25 cellular contexts compared by ENCODE assay signal in the genomic region with DNA sequence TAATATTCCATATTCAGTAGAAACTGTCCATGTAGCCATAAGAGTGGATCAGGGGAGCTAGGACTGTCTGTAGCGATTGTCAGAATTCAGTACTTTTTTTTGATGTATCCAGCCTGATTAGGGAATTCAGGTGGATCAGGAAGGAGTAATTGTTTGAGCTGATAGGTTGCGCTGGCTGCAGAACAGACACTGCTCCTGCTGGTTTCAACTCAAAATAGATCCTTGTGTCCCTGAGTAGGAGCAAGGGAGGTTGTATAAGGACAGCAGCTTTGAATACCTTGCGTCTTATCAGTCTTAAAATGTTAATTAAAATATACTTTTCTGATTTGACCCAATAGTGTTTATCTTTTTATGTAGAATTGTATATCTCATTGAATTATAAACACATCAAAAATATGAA.
"Had no signal": no experiment of that assay in that cellular context is flagged by ENCODE, and none has a peak within 500 bp of the region (broad histone marks: within the 10 kb centered on the region; RNA-seq: fewer than 3 reads in every experiment).

No MANE protein-coding gene starts in this region.

- H3K27ac Mint-ChIP-seq: dendritic cell treated with granulocyte-macrophage colony-stimulating factor and Interleukin-4, amounts not matched to agents 40 ng/mL and 50 ng/mL, for 4 days; effector memory CD8-positive, alpha-beta T cell; endodermal cell had no signal

- H3K4me3 ChIP-seq: colonic mucosa, coronary artery, dorsolateral prefrontal cortex, esophagus muscularis mucosa, esophagus squamous epithelium, gastrocnemius medialis, gastroesophageal sphincter, heart left ventricle, heart right ventricle had no signal

- H3K9me3 Mint-ChIP-seq: dendritic cell treated with granulocyte-macrophage colony-stimulating factor and Interleukin-4, amounts not matched to agents 40 ng/mL and 50 ng/mL, for 4 days; effector memory CD8-positive, alpha-beta T cell; endodermal cell had no signal

- H3K36me3 ChIP-seq: colonic mucosa had no signal

- H3K27ac ChIP-seq: colonic mucosa, coronary artery, dorsolateral prefrontal cortex, epithelial cell of prostate, esophagus muscularis mucosa, esophagus squamous epithelium, foreskin keratinocyte, gastrocnemius medialis, gastroesophageal sphincter, heart left ventricle, heart right ventricle had no signal

- H3K4me3 Mint-ChIP-seq: dendritic cell treated with granulocyte-macrophage colony-stimulating factor and Interleukin-4, amounts not matched to agents 40 ng/mL and 50 ng/mL, for 4 days; effector memory CD8-positive, alpha-beta T cell; endodermal cell had no signal

- ATAC-seq: effector memory CD8-positive, alpha-beta T cell; esophagus mucosa; foreskin keratinocyte; gastrocnemius medialis; gastroesophageal sphincter; heart left ventricle; heart right ventricle had no signal

- DNase-seq: colonic mucosa; cortex of kidney; dermis blood vessel endothelial cell; dorsolateral prefrontal cortex; effector CD4-positive, alpha-beta T cell; effector CD8-positive, alpha-beta T cell; effector memory CD4-positive, alpha-beta T cell; effector memory CD8-positive, alpha-beta T cell; endodermal cell; erythroblast; esophagus squamous epithelium; foreskin fibroblast; foreskin keratinocyte; foreskin melanocyte; gastrocnemius medialis; glutamatergic neuron; head of caudate nucleus; heart left ventricle; heart right ventricle had no signal

- H3K4me1 ChIP-seq: colonic mucosa, esophagus muscularis mucosa, esophagus squamous epithelium, foreskin keratinocyte, gastrocnemius medialis, gastroesophageal sphincter, heart left ventricle, heart right ventricle had no signal

- H3K27me3 ChIP-seq: colonic mucosa, dorsolateral prefrontal cortex, esophagus muscularis mucosa, esophagus squamous epithelium, foreskin keratinocyte, gastrocnemius medialis, gastroesophageal sphincter, heart left ventricle, heart right ventricle had no signal

- H3K9me3 ChIP-seq: colonic mucosa, esophagus muscularis mucosa, esophagus squamous epithelium, gastrocnemius medialis, gastroesophageal sphincter, heart left ventricle, heart right ventricle had no signal
